9 cellular contexts compared by ENCODE assay signal in genomic region chr2:178280261-178280852, GRCh38.
DNase-seq lines count a peak whose midpoint lies in the region; ATAC-seq, FAIRE-seq and TF ChIP-seq lines count a peak whose summit lies in the region.
"Had no signal": no experiment of that assay in that cellular context is flagged by ENCODE, and none has a peak within 500 bp of the region (broad histone marks: within the 10 kb centered on the region; RNA-seq: fewer than 3 reads in every experiment).

No MANE protein-coding gene starts in this region.

- no peaks in the 10 kb centered on the region for H3K9me3 Mint-ChIP-seq in T-helper 2 cell treated with Interferon-gamma antibody and Interleukin-4, amounts not matched to agents 5 μg/mL and 100 μg/mL, for 36 hours

- no peak overlapping the region for H3K4me3 Mint-ChIP-seq in T-helper 2 cell treated with Interferon-gamma antibody and Interleukin-4, amounts not matched to agents 5 μg/mL and 100 μg/mL, for 36 hours
- H3K4me3 Mint-ChIP-seq: activated naive CD8-positive, alpha-beta T cell had no signal

- H3K27me3 ChIP-seq in Panc1 (ENCODE audit: control insufficient read depth, insufficient read depth, low read length), result no peaks in the 10 kb centered on the region; the same call in 1 of the 2 replicates

- H3K9me3 ChIP-seq in Panc1 (ENCODE audit: control insufficient read depth, insufficient read depth, low read depth, low read length), result no peaks in the 10 kb centered on the region

- H3K4me1 Mint-ChIP-seq in T-helper 2 cell treated with Interferon-gamma antibody and Interleukin-4, amounts not matched to agents 5 μg/mL and 100 μg/mL, for 36 hours (ENCODE audit: low read depth), result peaks cover 6% of the 10 kb centered on the region

- ATAC-seq in GM18870 (IDR thresholded peaks at IDR 0.05; ENCODE audit: unreplicated experiment), result peak; percentile 85
- ATAC-seq in HG03342 (IDR thresholded peaks at IDR 0.05; ENCODE audit: unreplicated experiment), result peak; percentile 96
- 0 out of 2 replicates have a peak, but pooled peaks have one; percentile 42 for ATAC-seq in Panc1

- TF ChIP-seq CTCF in D721Med (IDR thresholded peaks at IDR 0.05; ENCODE audit: insufficient read depth, missing control alignments), result peak; percentile 55
- peak; percentile 76; the same call in 1 of the 2 replicates for TF ChIP-seq CTCF in Panc1 (IDR thresholded peaks at IDR 0.05)
- peak; percentile 65 for TF ChIP-seq CTCF in choroid plexus epithelial cell (conservative IDR thresholded peaks at IDR 0.05; ENCODE audit: low read depth, low read length)

- peaks cover 13% of the 10 kb centered on the region for H3K27me3 Mint-ChIP-seq in T-helper 2 cell treated with Interferon-gamma antibody and Interleukin-4, amounts not matched to agents 5 μg/mL and 100 μg/mL, for 36 hours (ENCODE audit: low read depth)

- no TSS peak for BruUV-seq in Panc1 (replicated peaks; lab: Mats Ljungman, UMichigan)

- FAIRE-seq in D721Med (lab: Jason Lieb, UNC), result peak; percentile 89

- intact Hi-C loops in Panc1 (cut with micrococcal nuclease; ENCODE audit: unreplicated experiment), result loop anchor here (2.0 kb wide), 2 partner anchors 148 to 170 kb away; no protein-coding TSS in a partner anchor

- no peak overlapping the region for H3K27ac Mint-ChIP-seq in T-helper 2 cell treated with Interferon-gamma antibody and Interleukin-4, amounts not matched to agents 5 μg/mL and 100 μg/mL, for 36 hours
- H3K27ac Mint-ChIP-seq: activated naive CD8-positive, alpha-beta T cell had no signal

- POLR2A ChIA-PET in Panc1 (lab: Charles Lee), result no interaction called here

- H3K4me3 ChIP-seq in Panc1 (ENCODE audit: low read depth in 2 of 2, low read length in 2 of 2) (no peak overlapping the region), choroid plexus epithelial cell (ENCODE audit: low read depth, low read length) (no peak overlapping the region)

- DNase-seq in D721Med (ENCODE audit: insufficient read length, low spot score), result no peak
- peak; percentile 25 for DNase-seq in Panc1 (ENCODE audit: low read depth, low spot score)
- peak; percentile 73 for DNase-seq in choroid plexus epithelial cell (ENCODE audit: low read depth)
- DNase-seq in medulla oblongata (ENCODE audit: extremely low spot score), result peak; percentile 72
- DNase-seq in effector CD8-positive, alpha-beta T cell (lab: John Stamatoyannopoulos, UW), result no peak
- no peak for DNase-seq in T-helper 2 cell treated with Interferon-gamma antibody and Interleukin-4, amounts not matched to agents 5 μg/mL and 100 μg/mL, for 36 hours (ENCODE audit: low spot score)

- CTCF ChIA-PET in Panc1 (lab: Charles Lee), result interaction anchor here (0.6 kb wide), 1 partner anchor 483 kb away, joined by 4 read pairs; no protein-coding TSS in a partner anchor

- no peaks in the 10 kb centered on the region for H3K36me3 ChIP-seq in Panc1 (ENCODE audit: control insufficient read depth, insufficient read depth, low read length)

- in situ Hi-C loops in Panc1 (cut with HindIII; ENCODE audit: low pct_unique_long_range_greater_than_20kb, low sequenced_read_pairs), result no loop called here

- no peaks in the 10 kb centered on the region for H3K4me1 ChIP-seq in Panc1 (ENCODE audit: control insufficient read depth, insufficient read depth, low read length)

- H3K36me3 Mint-ChIP-seq in T-helper 2 cell treated with Interferon-gamma antibody and Interleukin-4, amounts not matched to agents 5 μg/mL and 100 μg/mL, for 36 hours (ENCODE audit: low read depth), result no peaks in the 10 kb centered on the region
- H3K36me3 Mint-ChIP-seq: activated naive CD8-positive, alpha-beta T cell had no signal

- no peak overlapping the region for H3K27ac ChIP-seq in Panc1 (ENCODE audit: low read length)

Comparison
In these comparisons a context has a peak if more than half of its experiments do, and no peak if none do; other contexts are left out.
1. DNase-seq: peak in Panc1 (single experiment), choroid plexus epithelial cell (single experiment) and medulla oblongata (single experiment); none in D721Med (single experiment), effector CD8-positive, alpha-beta T cell (single experiment) and T-helper 2 cell treated with Interferon-gamma antibody and Interleukin-4, amounts not matched to agents 5 μg/mL and 100 μg/mL, for 36 hours (single experiment).
2. ATAC-seq: peak in every context shown above with its lines; median percentile 96 in HG03342; 85 in GM18870; 42 in Panc1.
3. Peak in every context shown above with its lines, with median percentiles within 50 percentile points of each other: CTCF ChIP-seq.